ENCODE assay signal across 22 cellular contexts in the genomic region with DNA sequence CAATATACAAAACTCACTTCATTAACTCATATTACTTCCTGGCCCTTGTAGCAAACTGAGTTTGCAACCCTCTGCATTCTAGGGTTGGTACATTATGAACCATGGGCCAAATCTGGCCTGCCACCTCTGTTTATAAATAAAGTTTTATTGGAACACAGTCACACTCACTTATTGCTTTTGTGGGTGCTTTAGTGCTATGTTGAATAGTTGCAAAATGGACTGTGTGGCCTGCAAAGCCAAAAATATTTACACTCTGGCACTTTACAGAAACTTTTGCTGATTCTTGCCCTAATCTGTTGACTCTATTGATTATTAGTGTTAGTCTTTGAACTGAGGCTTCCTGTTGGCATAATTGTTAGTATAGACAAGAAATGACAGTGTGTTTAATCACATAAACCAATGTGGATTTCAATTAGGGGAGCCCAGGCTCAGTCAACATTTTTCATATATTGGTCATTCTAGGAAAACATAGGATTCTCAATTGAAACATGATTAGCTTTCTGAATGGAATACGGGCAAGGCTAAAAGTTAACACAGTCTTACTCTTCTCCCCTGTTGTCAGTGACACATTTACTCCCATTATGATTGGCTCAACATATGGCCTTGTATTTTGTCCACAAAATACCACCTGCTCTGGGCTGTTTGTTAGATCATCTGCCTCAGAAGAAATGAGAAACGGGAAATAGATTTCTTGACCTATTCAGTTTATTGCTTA.
DNase-seq lines count a peak whose midpoint lies in the region; ATAC-seq, FAIRE-seq and TF ChIP-seq lines count a peak whose summit lies in the region.
"Had no signal": no experiment of that assay in that cellular context is flagged by ENCODE, and none has a peak within 500 bp of the region (broad histone marks: within the 10 kb centered on the region; RNA-seq: fewer than 3 reads in every experiment).

No MANE protein-coding gene starts in this region.

- H3K27me3 Mint-ChIP-seq in WTC11 (ENCODE audit: low read depth) = no peaks in the 10 kb centered on the region
- H3K27me3 Mint-ChIP-seq: CD4-positive, CD25-positive, alpha-beta regulatory T cell; CD8-positive, alpha-beta memory T cell had no signal

- TF ChIP-seq RAD21 in HepG2 (CRISPR knock-in tag; IDR thresholded peaks at IDR 0.05) = no peak

- no peaks in the 10 kb centered on the region for H4K20me1 ChIP-seq in HepG2 (ENCODE audit: insufficient read depth, low read length)

- POLR2A ChIA-PET in WTC11 (lab: Charles Lee) = no interaction called here
- POLR2A ChIA-PET in HepG2 (lab: Yijun Ruan, JAX) = interaction anchor here (0.5 kb wide), 1 partner anchor 640 kb away, joined by 3 read pairs; no protein-coding TSS in a partner anchor

- no peak for ATAC-seq in WTC11
- peak; percentile 87 for ATAC-seq in HepG2

- BruUV-seq in HepG2 (replicated peaks; lab: Mats Ljungman, UMichigan) = no TSS peak

- H3K4me3 Mint-ChIP-seq in WTC11 = no peak overlapping the region
- H3K4me3 Mint-ChIP-seq: CD4-positive, CD25-positive, alpha-beta regulatory T cell; CD8-positive, alpha-beta memory T cell; IgD-negative memory B cell had no signal

- WGBS in HepG2 (ENCODE audit: low lambda C conversion rate) = 3% methylated on average over 2 of the region's 2 CpGs

- H3K79me2 ChIP-seq in HepG2 (ENCODE audit: insufficient read depth, low read length) = no peaks in the 10 kb centered on the region

- in situ Hi-C loops in HepG2 (cut with HindIII; ENCODE audit: extremely low pct_ligation_motif_present, low pct_unique_long_range_greater_than_20kb) = no loop called here

- FAIRE-seq in HTR-8/SVneo (lab: Jason Lieb, UNC) = peak; percentile 76
- FAIRE-seq in HepG2 (lab: Jason Lieb, UNC) = peak; percentile 47
- FAIRE-seq: A204.1, GM12891, GM19239 had no signal

- DNase-seq in HTR-8/SVneo (ENCODE audit: insufficient read length, low spot score) = no peak
- no peak for DNase-seq in WTC11 (ENCODE audit: low spot score)
- DNase-seq in HepG2 (ENCODE audit: low spot score) = peak; percentile 50
- DNase-seq in GM03348 (ENCODE audit: low spot score) = no peak
- no peak for DNase-seq in activated CD4-positive, CD25-positive, alpha-beta regulatory T cell (lab: John Stamatoyannopoulos, UW)
- DNase-seq in middle frontal gyrus (ENCODE audit: extremely low spot score, low spot score) = no peak
- DNase-seq: ACHN; BE2C; C1 segment of cervical spinal cord; CD4-positive, CD25-positive, alpha-beta regulatory T cell; CD8-positive, alpha-beta memory T cell; COR-L47; DMS153; DMS79; GDM1; KG1 had no signal

- H2AFZ ChIP-seq in HepG2 (ENCODE audit: low read length) = no peak overlapping the region

- TF ChIP-seq EP300 in HepG2 (IDR thresholded peaks at IDR 0.05; ENCODE audit: low read depth in 2 of 2, low read length in 2 of 2) (peak in 1 of 2 experiments; percentile 77; a peak in 1 of 4 replicates), HepG2 (CRISPR knock-in tag; IDR thresholded peaks at IDR 0.05; ENCODE audit: borderline replicate concordance) (no peak)

- H3K9ac ChIP-seq in HepG2 (ENCODE audit: insufficient read depth, low read depth, low read length) = no peak overlapping the region

- H3K4me1 ChIP-seq in HepG2 (ENCODE audit: insufficient read depth, low read length) = peaks cover 19% of the 10 kb centered on the region; the same call in 1 of the 2 replicates
- H3K4me1 ChIP-seq: BE2C, HAP-1 had no signal

- peak overlapping the region; percentile 15 for H3K27ac ChIP-seq in HepG2 (ENCODE audit: extremely low read length, insufficient read depth, low read length)
- H3K27ac ChIP-seq: HL-60 had no signal

- no peak overlapping the region for H3K4me2 ChIP-seq in HepG2 (ENCODE audit: low read depth, low read length)

- H3K27me3 ChIP-seq in HepG2 (ENCODE audit: control insufficient read depth in 1 of 2, insufficient read depth in 2 of 2, low read length in 2 of 2) = no peaks in the 10 kb centered on the region
- H3K27me3 ChIP-seq: BE2C had no signal

- H3K27ac Mint-ChIP-seq in WTC11 = no peak overlapping the region
- H3K27ac Mint-ChIP-seq: CD4-positive, CD25-positive, alpha-beta regulatory T cell; IgD-negative memory B cell had no signal

- peaks cover 14% of the 10 kb centered on the region; the same call in 1 of the 2 replicates for H3K9me3 ChIP-seq in HepG2 (ENCODE audit: low read length)
- H3K9me3 ChIP-seq: BE2C, HAP-1 had no signal

- no peak for TF ChIP-seq POLR2A in HepG2 (IDR thresholded peaks at IDR 0.05; ENCODE audit: insufficient read depth in 1 of 2, low read depth in 2 of 2, low read length in 2 of 2)

- peaks cover 31% of the 10 kb centered on the region for H3K9me3 Mint-ChIP-seq in WTC11

- TF ChIP-seq CTCF in WTC11 (IDR thresholded peaks at IDR 0.05) (no peak), HepG2 (CRISPR knock-in tag; IDR thresholded peaks at IDR 0.05) (no peak)

- CTCF ChIA-PET in WTC11 (lab: Charles Lee) (interaction anchor here (1.4 kb wide), 1 partner anchor 120 kb away, joined by 3 read pairs; no protein-coding TSS in a partner anchor), HepG2 (lab: Yijun Ruan, JAX; ENCODE audit: low intra/inter-chr PET ratio, low total read pairs) (no interaction called here)

- peaks cover 7% of the 10 kb centered on the region; the same call in 1 of the 2 replicates for H3K36me3 Mint-ChIP-seq in WTC11
- H3K36me3 Mint-ChIP-seq: CD4-positive, CD25-positive, alpha-beta regulatory T cell had no signal

- intact Hi-C loops in HepG2 (cut with micrococcal nuclease; ENCODE audit: unreplicated experiment) = no loop called here

- H3K4me3 ChIP-seq in HepG2 (replicated peaks in 1 of 3; ENCODE audit: insufficient read depth in 1 of 3, low read depth in 2 of 3, low read length in 3 of 3) = no peak overlapping the region
- H3K4me3 ChIP-seq: HAP-1 had no signal

- no peaks in the 10 kb centered on the region for H3K36me3 ChIP-seq in HepG2 (replicated peaks in 1 of 2; ENCODE audit: control insufficient read depth in 1 of 2, insufficient read depth in 2 of 2, low read length in 2 of 2)
- H3K36me3 ChIP-seq: BE2C, HAP-1 had no signal

- H3K4me1 Mint-ChIP-seq in WTC11 = peaks cover 4% of the 10 kb centered on the region
- H3K4me1 Mint-ChIP-seq: IgD-negative memory B cell had no signal

TF ChIP-seq in WTC11, 78 proteins besides CTCF, POLR2A, EP300 and RAD21:
- TF ChIP-seq GABPB1 (CRISPR knock-in tag; IDR thresholded peaks at IDR 0.05) (peak; percentile 49; the same call in 1 of the 2 replicates), ZNF423 (CRISPR knock-in tag; IDR thresholded peaks at IDR 0.05) (no peak)

TF ChIP-seq in HepG2, 621 proteins besides CTCF, POLR2A, EP300 and RAD21 (continues in another document):
- TF ChIP-seq, protein P1, sequence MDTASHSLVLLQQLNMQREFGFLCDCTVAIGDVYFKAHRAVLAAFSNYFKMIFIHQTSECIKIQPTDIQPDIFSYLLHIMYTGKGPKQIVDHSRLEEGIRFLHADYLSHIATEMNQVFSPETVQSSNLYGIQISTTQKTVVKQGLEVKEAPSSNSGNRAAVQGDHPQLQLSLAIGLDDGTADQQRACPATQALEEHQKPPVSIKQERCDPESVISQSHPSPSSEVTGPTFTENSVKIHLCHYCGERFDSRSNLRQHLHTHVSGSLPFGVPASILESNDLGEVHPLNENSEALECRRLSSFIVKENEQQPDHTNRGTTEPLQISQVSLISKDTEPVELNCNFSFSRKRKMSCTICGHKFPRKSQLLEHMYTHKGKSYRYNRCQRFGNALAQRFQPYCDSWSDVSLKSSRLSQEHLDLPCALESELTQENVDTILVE (CRISPR knock-in tag; IDR thresholded peaks at IDR 0.05) = peak; percentile 70; the same call in 1 of the 2 replicates
- TF ChIP-seq ZNF670 (CRISPR knock-in tag; IDR thresholded peaks at IDR 0.05; ENCODE audit: borderline replicate concordance) (peak; percentile 85; the same call in 1 of the 2 replicates), MED1 (CRISPR knock-in tag; IDR thresholded peaks at IDR 0.05) (peak; percentile 90), GABPA (IDR thresholded peaks at IDR 0.05; ENCODE audit: low read depth, low read length) (no peak), GABPA (CRISPR knock-in tag; IDR thresholded peaks at IDR 0.05; ENCODE audit: low read depth) (0 out of 2 replicates have a peak, but pooled peaks have one; percentile 35), PHF21A (CRISPR knock-in tag; IDR thresholded peaks at IDR 0.05) (peak; percentile 65; the same call in 1 of the 2 replicates), TBX2 (CRISPR knock-in tag; IDR thresholded peaks at IDR 0.05; ENCODE audit: borderline replicate concordance) (peak; percentile 81), JUN (CRISPR knock-in tag; IDR thresholded peaks at IDR 0.05) (0 out of 2 replicates have a peak, but pooled peaks have one; percentile 25), NFE2L2 (IDR thresholded peaks at IDR 0.05; ENCODE audit: low read length) (0 out of 2 replicates have a peak, but pooled peaks have one; percentile 17), TCF7L2 (IDR thresholded peaks at IDR 0.05; ENCODE audit: low read depth, low read length) (peak; percentile 42; the same call in 1 of the 2 replicates), ZNF331 (CRISPR knock-in tag; IDR thresholded peaks at IDR 0.05) (peak; percentile 75; the same call in 1 of the 2 replicates), IRX3 (CRISPR knock-in tag; IDR thresholded peaks at IDR 0.05; ENCODE audit: borderline replicate concordance, low read depth) (no peak), YEATS4 (CRISPR knock-in tag; IDR thresholded peaks at IDR 0.05; ENCODE audit: borderline replicate concordance) (peak; percentile 27; the same call in 1 of the 2 replicates), PITX1 (CRISPR knock-in tag; IDR thresholded peaks at IDR 0.05) (peak; percentile 94), POGZ (CRISPR knock-in tag; IDR thresholded peaks at IDR 0.05) (peak; percentile 67), KDM4B (CRISPR knock-in tag; IDR thresholded peaks at IDR 0.05) (no peak), FOXA3 (CRISPR knock-in tag; IDR thresholded peaks at IDR 0.05) (peak; percentile 97), ATF1 (CRISPR knock-in tag; IDR thresholded peaks at IDR 0.05) (peak; percentile 18; the same call in 1 of the 2 replicates), TRIM24 (CRISPR knock-in tag; IDR thresholded peaks at IDR 0.05) (peak; percentile 96), ARNT (IDR thresholded peaks at IDR 0.05) (no peak), ZFP36L1 (CRISPR knock-in tag; IDR thresholded peaks at IDR 0.05) (no peak), ZNF124 (CRISPR knock-in tag; IDR thresholded peaks at IDR 0.05) (0 out of 2 replicates have a peak, but pooled peaks have one; percentile 66), KAT8 (CRISPR knock-in tag; IDR thresholded peaks at IDR 0.05) (peak; percentile 46), NRL (CRISPR knock-in tag; IDR thresholded peaks at IDR 0.05; ENCODE audit: borderline replicate concordance) (no peak)
